1 cellular context compared by ENCODE assay signal in genomic region chr2:234290671-234291070, GRCh38.
A peak's percentile ranks its signal among the peaks of the same experiment; 100 is the strongest.
TF ChIP-seq lines count a peak whose summit lies in the region.

No MANE protein-coding gene starts in this region.

TF ChIP-seq in GM12878, 131 proteins besides CTCF, POLR2A, EP300 and RAD21 (continued from another document):
- no peak for TF ChIP-seq MEF2A (IDR thresholded peaks at IDR 0.05; ENCODE audit: insufficient read depth, low read depth, low read length)
- no peak for TF ChIP-seq SIX5 (IDR thresholded peaks at IDR 0.05; ENCODE audit: low read depth, low read length, severe bottlenecking)
- no peak for TF ChIP-seq SMC3 (IDR thresholded peaks at IDR 0.05; ENCODE audit: borderline replicate concordance, low read length)
- no peak for TF ChIP-seq CBX5 (IDR thresholded peaks at IDR 0.05; ENCODE audit: low read depth)
- no peak for TF ChIP-seq ELK1 (IDR thresholded peaks at IDR 0.05; ENCODE audit: low read depth, low read length)
- no peak for TF ChIP-seq HDGF (IDR thresholded peaks at IDR 0.05)
- TF ChIP-seq BACH1 (IDR thresholded peaks at IDR 0.05; ENCODE audit: borderline replicate concordance): no peak
- no peak for TF ChIP-seq CEBPB (IDR thresholded peaks at IDR 0.05; ENCODE audit: borderline replicate concordance in 1 of 2, low read depth in 2 of 2, low read length in 2 of 2)
- no peak for TF ChIP-seq FOS (IDR thresholded peaks at IDR 0.05; ENCODE audit: borderline replicate concordance, extremely low read depth, insufficient read length)
- no peak for TF ChIP-seq CBX3 (IDR thresholded peaks at IDR 0.05; ENCODE audit: borderline replicate concordance, low read depth)
- peak; percentile 29 for TF ChIP-seq MEF2B (IDR thresholded peaks at IDR 0.05; ENCODE audit: partially characterized antibody, poor library complexity, severe bottlenecking)
- TF ChIP-seq PAX8 (IDR thresholded peaks at IDR 0.05): no peak
- no peak for TF ChIP-seq FOXM1 (IDR thresholded peaks at IDR 0.05; ENCODE audit: low read depth, low read length)
- TF ChIP-seq SUZ12 (IDR thresholded peaks at IDR 0.05; ENCODE audit: unreplicated experiment): no peak
- TF ChIP-seq ZBED1 (IDR thresholded peaks at IDR 0.05; ENCODE audit: borderline replicate concordance): no peak
- peak; percentile 82 for TF ChIP-seq DPF2 (IDR thresholded peaks at IDR 0.05)
- TF ChIP-seq MAX (IDR thresholded peaks at IDR 0.05; ENCODE audit: low read depth, low read length): no peak
- no peak for TF ChIP-seq NKRF (conservative IDR thresholded peaks at IDR 0.05)
- no peak for TF ChIP-seq FOXK2 (IDR thresholded peaks at IDR 0.05)
- TF ChIP-seq CBFB (IDR thresholded peaks at IDR 0.05; ENCODE audit: low read depth): no peak
- TF ChIP-seq MYC (IDR thresholded peaks at IDR 0.05; ENCODE audit: insufficient read depth, insufficient read length, insufficient replicate concordance, low read length, severe bottlenecking): no peak
- TF ChIP-seq ZNF687 (IDR thresholded peaks at IDR 0.05): peak; percentile 78
- TF ChIP-seq CHD4 (IDR thresholded peaks at IDR 0.05): no peak
- TF ChIP-seq NRF1 (conservative IDR thresholded peaks at IDR 0.05; ENCODE audit: low read depth, low read length): no peak
- no peak for TF ChIP-seq CREM (IDR thresholded peaks at IDR 0.05; ENCODE audit: low read depth)
- TF ChIP-seq NR2C1 (IDR thresholded peaks at IDR 0.05): no peak
- TF ChIP-seq MLLT1 (IDR thresholded peaks at IDR 0.05): no peak
- no peak for TF ChIP-seq EZH2 (IDR thresholded peaks at IDR 0.05; ENCODE audit: borderline replicate concordance, control insufficient read depth, low read depth, low read length)
- no peak for TF ChIP-seq ZNF207 (IDR thresholded peaks at IDR 0.05; ENCODE audit: borderline replicate concordance)
- TF ChIP-seq GATAD2B (conservative IDR thresholded peaks at IDR 0.05; ENCODE audit: low read depth): no peak
- TF ChIP-seq TCF12 (IDR thresholded peaks at IDR 0.05; ENCODE audit: low read depth, low read length): peak; percentile 65; the same call in 1 of the 2 replicates
- no peak for TF ChIP-seq KLF5 (IDR thresholded peaks at IDR 0.05; ENCODE audit: partially characterized antibody)
- no peak for TF ChIP-seq NFIC (IDR thresholded peaks at IDR 0.05; ENCODE audit: low read depth, low read length)
- TF ChIP-seq STAT3 (IDR thresholded peaks at IDR 0.05; ENCODE audit: low read depth, low read length): no peak
- TF ChIP-seq SREBF2 (IDR thresholded peaks at IDR 0.05; ENCODE audit: low read length): no peak
- TF ChIP-seq PKNOX1 (IDR thresholded peaks at IDR 0.05): no peak
- TF ChIP-seq JUND (IDR thresholded peaks at IDR 0.05; ENCODE audit: low read depth, low read length): no peak; the same call in 1 of the 2 replicates
- peak; percentile 49; the same call in 1 of the 3 replicates for TF ChIP-seq POU2F2 (IDR thresholded peaks at IDR 0.05; ENCODE audit: borderline replicate concordance, low read depth, low read length)
- TF ChIP-seq MTA3 (IDR thresholded peaks at IDR 0.05; ENCODE audit: borderline replicate concordance, low read length): no peak
- no peak for TF ChIP-seq CUX1 (IDR thresholded peaks at IDR 0.05; ENCODE audit: insufficient replicate concordance, low read depth, low read length)
- TF ChIP-seq POLR2AphosphoS5 (IDR thresholded peaks at IDR 0.05; ENCODE audit: low read length): no peak
- TF ChIP-seq SIN3A (IDR thresholded peaks at IDR 0.05; ENCODE audit: low read depth, low read length): no peak
- TF ChIP-seq BMI1 (IDR thresholded peaks at IDR 0.05; ENCODE audit: borderline replicate concordance): no peak
- no peak for TF ChIP-seq EED (IDR thresholded peaks at IDR 0.05; ENCODE audit: low read depth)
- TF ChIP-seq HSF1 (IDR thresholded peaks at IDR 0.05; ENCODE audit: low read depth, low read length): no peak
- TF ChIP-seq BCL11A (IDR thresholded peaks at IDR 0.05; ENCODE audit: low read depth, low read length): peak; percentile 72
- no peak for TF ChIP-seq HDAC2 (IDR thresholded peaks at IDR 0.05)
- no peak for TF ChIP-seq STAT1 (conservative IDR thresholded peaks at IDR 0.05)
- TF ChIP-seq ATF3 (IDR thresholded peaks at IDR 0.05; ENCODE audit: borderline replicate concordance, extremely low read depth, low read depth, low read length): no peak
